ENCODE assay signal across 5 cellular contexts in the genomic region with DNA sequence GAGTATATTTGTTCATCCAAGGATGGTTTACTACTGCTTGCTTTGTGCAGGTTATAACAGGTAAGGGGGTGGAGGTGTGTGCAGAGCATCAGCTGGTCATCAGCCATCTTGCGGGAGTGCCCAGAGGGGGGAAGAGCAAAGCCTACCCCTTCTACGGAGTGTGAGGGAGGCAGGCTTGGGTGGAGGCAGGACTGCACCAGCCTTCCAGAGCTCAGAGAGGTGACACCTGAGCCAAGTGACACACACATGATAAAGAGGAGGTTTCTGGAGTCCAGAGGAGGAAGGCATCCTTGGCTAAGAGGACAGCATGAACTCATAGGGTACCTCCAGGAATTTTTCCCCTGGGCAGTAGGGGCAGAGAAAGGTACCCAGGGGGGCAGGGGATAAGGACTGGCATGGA.
"Had no signal": no experiment of that assay in that cellular context is flagged by ENCODE, and none has a peak within 500 bp of the region (broad histone marks: within the 10 kb centered on the region; RNA-seq: fewer than 3 reads in every experiment).

No MANE protein-coding gene starts in this region.

- DNase-seq: IMR-90, KBM-7 had no signal

- H3K27me3 Mint-ChIP-seq: IgD-negative memory B cell had no signal

- ATAC-seq: HepG2, K562 had no signal
